10 cellular contexts compared by ENCODE assay signal in genomic region chr1:15678578-15678977, GRCh38. TPM values are rescaled to one million over a fixed set of nuclear protein-coding genes. Genes with fewer than 3 reads are reported as not detected.
A peak's percentile ranks its signal among the peaks of the same experiment; 100 is the strongest.
DNase-seq lines count a peak whose midpoint lies in the region; ATAC-seq, FAIRE-seq and TF ChIP-seq lines count a peak whose summit lies in the region.
"Had no signal": no experiment of that assay in that cellular context is flagged by ENCODE, and none has a peak within 500 bp of the region (broad histone marks: within the 10 kb centered on the region; RNA-seq: fewer than 3 reads in every experiment).

No MANE protein-coding gene starts in this region.

- ATAC-seq in GM12878: peak; percentile 86
- peak; percentile 36 for ATAC-seq in mucosa of descending colon
- no peak for ATAC-seq in sciatic nerve
- ATAC-seq in HG03378 (IDR thresholded peaks at IDR 0.05; ENCODE audit: unreplicated experiment): no peak

- H3K4me2 ChIP-seq in MM.1S (ENCODE audit: low read depth, low read length) (no peak overlapping the region), GM12878 (ENCODE audit: control insufficient read depth, insufficient read depth) (no peak overlapping the region)

- SMC1A ChIA-PET in GM12878 (lab: Charles Lee; ENCODE audit: uncharacterized antibody, unreplicated experiment): interaction anchor here (1.0 to 4.6 kb wide), 2 partner anchors 18 to 244 kb away, joined by 3 to 25 read pairs; no protein-coding TSS in a partner anchor

- no peak for TF ChIP-seq POLR2A in GM12878 (IDR thresholded peaks at IDR 0.05; ENCODE audit: low read depth, low read length)

- peaks cover under 1% of the 10 kb centered on the region; the same call in 1 of the 2 replicates for H3F3A ChIP-seq in MM.1S (ENCODE audit: insufficient read depth, low read length)

- no peaks in the 10 kb centered on the region for H3K79me2 ChIP-seq in MM.1S (ENCODE audit: low read length)
- H3K79me2 ChIP-seq in GM12878 (ENCODE audit: control insufficient read depth, insufficient read depth, low read length): no peaks in the 10 kb centered on the region

- TF ChIP-seq CTCF in GM12865 (IDR thresholded peaks at IDR 0.05; ENCODE audit: insufficient read depth, low read depth, low read length, missing control alignments) (no peak), MM.1S (IDR thresholded peaks at IDR 0.05; ENCODE audit: low read length) (no peak), GM12878 (IDR thresholded peaks at IDR 0.05 in 2 of 3, conservative IDR thresholded peaks at IDR 0.05 in 1 of 3; ENCODE audit: control insufficient read depth in 2 of 3, extremely low read depth in 1 of 3, insufficient read depth in 1 of 3, low read depth in 3 of 3, low read length in 3 of 3) (no peak), mucosa of descending colon (IDR thresholded peaks at IDR 0.05) (no peak)

- RAD21 ChIA-PET in GM12878 (lab: Charles Lee; ENCODE audit: unreplicated experiment): interaction anchor here (4.6 kb wide), 1 partner anchor 18 kb away, joined by 22 read pairs; no protein-coding TSS in a partner anchor

- DNase-seq in GM12865 (ENCODE audit: low read depth) (peak; percentile 75), MM.1S (peak; percentile 40), GM12878 (ENCODE audit: low read depth, low spot score) (peak; percentile 53), mucosa of descending colon (no peak), sciatic nerve (ENCODE audit: low spot score) (no peak), NCI-H524 treated with DMSO at 0.1 percent for 48 hours (lab: John Stamatoyannopoulos, UW) (no peak)
- DNase-seq: esophagus squamous epithelium, NCI-H82, substantia nigra had no signal

- no peaks in the 10 kb centered on the region for H3K27me3 ChIP-seq in MM.1S (replicated peaks; ENCODE audit: insufficient read depth, low read length)
- no peaks in the 10 kb centered on the region for H3K27me3 ChIP-seq in GM12878 (replicated peaks in 1 of 2; ENCODE audit: control insufficient read depth in 2 of 2, insufficient read depth in 2 of 2, low read length in 1 of 2)
- H3K27me3 ChIP-seq: esophagus squamous epithelium had no signal

- POLR2A ChIA-PET in GM12878 (lab: Charles Lee): interaction anchor here (1.3 kb wide), 1 partner anchor 17 kb away, joined by 3 read pairs; no protein-coding TSS in a partner anchor

- no peaks in the 10 kb centered on the region for H3K9me3 ChIP-seq in MM.1S (replicated peaks; ENCODE audit: insufficient read depth, low read length)
- no peaks in the 10 kb centered on the region; the same call in 2 of the 3 replicates for H3K9me3 ChIP-seq in GM12878 (replicated peaks; ENCODE audit: control insufficient read depth, insufficient read depth, low read length)
- H3K9me3 ChIP-seq in mucosa of descending colon: no peaks in the 10 kb centered on the region
- H3K9me3 ChIP-seq: esophagus squamous epithelium had no signal

- no peak for TF ChIP-seq RAD21 in GM12878 (IDR thresholded peaks at IDR 0.05; ENCODE audit: insufficient read depth, low read depth, low read length)

- FAIRE-seq in GM12878 (lab: Jason Lieb, UNC): peak; percentile 27

- no peaks in the 10 kb centered on the region for H3K36me3 ChIP-seq in MM.1S (replicated peaks; ENCODE audit: insufficient read depth, low read length)
- H3K36me3 ChIP-seq in GM12878 (ENCODE audit: control insufficient read depth in 2 of 2, insufficient read depth in 2 of 2, low read length in 1 of 2): no peaks in the 10 kb centered on the region
- H3K36me3 ChIP-seq in mucosa of descending colon (ENCODE audit: low read depth): no peaks in the 10 kb centered on the region
- H3K36me3 ChIP-seq: esophagus squamous epithelium had no signal

- BruUV-seq in GM12878 (replicated peaks; lab: Mats Ljungman, UMichigan): no TSS peak

- 0% methylated on average over 1 of the region's 1 CpG for WGBS in GM12878 (ENCODE audit: insufficient coverage, insufficient replicate concordance, low lambda C conversion rate, missing lambda C conversion rate)

- H3K9me2 ChIP-seq in MM.1S (replicated peaks; ENCODE audit: insufficient read depth, low read length): no peaks in the 10 kb centered on the region

- in situ Hi-C loops in GM12878 (cut with MboI): no loop called here

- H3K4me3 ChIP-seq in GM12865 (ENCODE audit: low read depth, low read length) (no peak overlapping the region), MM.1S (ENCODE audit: low read length) (no peak overlapping the region), GM12878 (no peak overlapping the region), mucosa of descending colon (no peak overlapping the region)
- H3K4me3 ChIP-seq: esophagus squamous epithelium had no signal

- no peak for TF ChIP-seq EP300 in GM12878 (IDR thresholded peaks at IDR 0.05; ENCODE audit: borderline replicate concordance in 1 of 2, control insufficient read depth in 1 of 2, low read depth in 2 of 2, low read length in 2 of 2)

- no peak overlapping the region for H3K27ac ChIP-seq in MM.1S (ENCODE audit: low read length)
- no peak overlapping the region for H3K27ac ChIP-seq in GM12878 (ENCODE audit: control insufficient read depth, insufficient read depth)

- H3K9ac ChIP-seq in MM.1S (ENCODE audit: low read length): no peak overlapping the region
- H3K9ac ChIP-seq in GM12878 (ENCODE audit: control insufficient read depth, insufficient read depth, low read length): no peak overlapping the region

- no peaks in the 10 kb centered on the region for H3K4me1 ChIP-seq in MM.1S (ENCODE audit: low read length)
- peaks cover 6% of the 10 kb centered on the region for H3K4me1 ChIP-seq in GM12878 (ENCODE audit: control insufficient read depth, insufficient read depth, low read length)
- H3K4me1 ChIP-seq in mucosa of descending colon (ENCODE audit: low read depth): peaks cover 6% of the 10 kb centered on the region

- CTCF ChIA-PET in GM12878 (lab: Yijun Ruan, JAX): no interaction called here

- H2AFZ ChIP-seq in MM.1S (ENCODE audit: low read length) (no peak overlapping the region), GM12878 (ENCODE audit: control insufficient read depth, low read depth, low read length) (no peak overlapping the region)

- H4K20me1 ChIP-seq in MM.1S (ENCODE audit: insufficient read depth, low read length): no peaks in the 10 kb centered on the region
- H4K20me1 ChIP-seq in GM12878 (ENCODE audit: control insufficient read depth, insufficient read depth): no peaks in the 10 kb centered on the region

- intact Hi-C loops in GM12878 (cut with micrococcal nuclease; ENCODE audit: unreplicated experiment): no loop called here
- intact Hi-C loops in mucosa of descending colon (cut with DNase I, micrococcal nuclease): no loop called here
- intact Hi-C loops in sciatic nerve (cut with DNase I): no loop called here

TF ChIP-seq in GM12878, 131 proteins besides CTCF, POLR2A, EP300 and RAD21 (continues in another document):
- TF ChIP-seq SPI1 (IDR thresholded peaks at IDR 0.05; ENCODE audit: borderline replicate concordance, insufficient read depth, low read depth, low read length) (peak; percentile 86), ATF7 (IDR thresholded peaks at IDR 0.05; ENCODE audit: low read depth) (peak; percentile 35; the same call in 1 of the 2 replicates), ZNF24 (IDR thresholded peaks at IDR 0.05) (no peak), ZNF274 (IDR thresholded peaks at IDR 0.05; ENCODE audit: insufficient read depth, insufficient read length) (no peak), NR2C1 (IDR thresholded peaks at IDR 0.05) (no peak), IKZF1 (conservative IDR thresholded peaks at IDR 0.05) (no peak), RUNX3 (IDR thresholded peaks at IDR 0.05; ENCODE audit: low read length) (peak; percentile 14; the same call in 1 of the 2 replicates)

RNA-seq across cellular contexts. Expression of gene PLEKHM2, which starts 5.5 kb away (rescaled TPM):
- total RNA-seq in GM12878 (2013; cell fraction: nucleolus; rRNA removed): 27.6 and 32.4 TPM in 2 replicates
- total RNA-seq in GM12878 (2014; rRNA removed) (20.9 and 25.8 TPM in 2 replicates), GM12878 (2014; rRNA removed; fragmentation: Illumina TruSeq; extraction: Trizol) (14.0 and 18.3 TPM in 2 replicates), GM12878 (2021) (48.9 and 55.2 TPM in 2 replicates), mucosa of descending colon (10 to 100 TPM; 32.2 to 57.3 (median 36.2) TPM), sciatic nerve (67.8 TPM)
- polyA plus RNA-seq in GM12878 (2011; ENCODE audit: low read depth): 12.7 TPM
- polyA plus RNA-seq in GM12878 (2011; rRNA removed) (15.9 and 41.0 TPM in 2 replicates), GM12878 (2014; fragmentation: Illumina TruSeq; extraction: Trizol) (7.4 and 20.2 TPM in 2 replicates), GM12878 (2014; fragmentation: Nextera tagmentation; extraction: Ambion mirVana) (under 1 TPM; 0.37 to 0.53 TPM), GM12878 (2014; rRNA removed) (38.6 and 47.2 TPM in 2 replicates), GM12878 (2016; fragmentation: Nextera tagmentation; extraction: Ambion mirVana) (1 to 10 TPM; 6.8 to 7.9 TPM)
- 41.6 and 44.7 TPM in 2 replicates for polyA plus RNA-seq in GM12878 (2011; cell fraction: cytosol; rRNA removed)
- polyA plus RNA-seq in GM12878 (2011; cell fraction: nucleus; rRNA removed): 104 and 109 TPM in 2 replicates
- 28.8 and 32.5 TPM in 2 replicates for polyA plus RNA-seq in GM12878 (2012)
- polyA minus RNA-seq in GM12878 (2011; rRNA and poly(A)+ RNA removed): 21.9 and 39.1 TPM in 2 replicates
- polyA minus RNA-seq in GM12878 (2011; cell fraction: cytosol; rRNA and poly(A)+ RNA removed): 22.9 and 24.8 TPM in 2 replicates
- 12.6 and 18.6 TPM in 2 replicates for polyA minus RNA-seq in GM12878 (2011; cell fraction: nucleus; rRNA and poly(A)+ RNA removed)

RNA-seq across cellular contexts. Expression of gene SLC25A34, which starts 57.5 kb away (rescaled TPM):
- 0.40 and 0.54 TPM in 2 replicates for total RNA-seq in GM12878 (2013; cell fraction: nucleolus; rRNA removed)
- total RNA-seq in GM12878 (2014; rRNA removed): 0.34 and 0.82 TPM in 2 replicates
- total RNA-seq in GM12878 (2014; rRNA removed; fragmentation: Illumina TruSeq; extraction: Trizol): 0.28 and 0.45 TPM in 2 replicates
- 0.69 and 0.90 TPM in 2 replicates for total RNA-seq in GM12878 (2021)
- 0.14 TPM for polyA plus RNA-seq in GM12878 (2011; ENCODE audit: low read depth)
- 0.10 and 0.30 TPM in 2 replicates for polyA plus RNA-seq in GM12878 (2011; rRNA removed)
- 0.28 and 0.38 TPM in 2 replicates for polyA plus RNA-seq in GM12878 (2011; cell fraction: cytosol; rRNA removed)
- 0.97 and 1.1 TPM in 2 replicates for polyA plus RNA-seq in GM12878 (2011; cell fraction: nucleus; rRNA removed)
- 0.32 and 0.38 TPM in 2 replicates for polyA plus RNA-seq in GM12878 (2012)
- polyA plus RNA-seq in GM12878 (2014; fragmentation: Illumina TruSeq; extraction: Trizol): 0.35 and 0.48 TPM in 2 replicates
- under 1 TPM; 0.02 to 0.13 TPM for polyA plus RNA-seq in GM12878 (2014; fragmentation: Nextera tagmentation; extraction: Ambion mirVana)
- polyA plus RNA-seq in GM12878 (2014; rRNA removed): 1.6 and 2.0 TPM in 2 replicates
- under 1 TPM; 0.05 to 0.50 TPM for polyA plus RNA-seq in GM12878 (2016; fragmentation: Nextera tagmentation; extraction: Ambion mirVana)
- polyA minus RNA-seq in GM12878 (2011; rRNA and poly(A)+ RNA removed): 0.15 and 0.57 TPM in 2 replicates
- not detected in 2 replicates for polyA minus RNA-seq in GM12878 (2011; cell fraction: cytosol; rRNA and poly(A)+ RNA removed)
- 0.48 and 0.77 TPM in 2 replicates for polyA minus RNA-seq in GM12878 (2011; cell fraction: nucleus; rRNA and poly(A)+ RNA removed)
- 10 to 100 TPM in 1 of 3 donors, 1 to 10 TPM in 2; 6.4 to 15.7 (median 8.1) TPM for total RNA-seq in mucosa of descending colon
- 1.6 TPM for total RNA-seq in sciatic nerve

Comparison
In these comparisons a context has a peak if more than half of its experiments do, and no peak if none do; other contexts are left out.
1. DNase-seq: peak in GM12865 (single experiment), MM.1S (single experiment) and GM12878 (single experiment); none in mucosa of descending colon (0 of 3), sciatic nerve (single experiment) and NCI-H524 treated with DMSO at 0.1 percent for 48 hours (single experiment).
2. ATAC-seq: peak in GM12878 (single experiment) and mucosa of descending colon (single experiment); none in sciatic nerve (single experiment) and HG03378 (single experiment).